8 cellular contexts compared by ENCODE assay signal in the genomic region with DNA sequence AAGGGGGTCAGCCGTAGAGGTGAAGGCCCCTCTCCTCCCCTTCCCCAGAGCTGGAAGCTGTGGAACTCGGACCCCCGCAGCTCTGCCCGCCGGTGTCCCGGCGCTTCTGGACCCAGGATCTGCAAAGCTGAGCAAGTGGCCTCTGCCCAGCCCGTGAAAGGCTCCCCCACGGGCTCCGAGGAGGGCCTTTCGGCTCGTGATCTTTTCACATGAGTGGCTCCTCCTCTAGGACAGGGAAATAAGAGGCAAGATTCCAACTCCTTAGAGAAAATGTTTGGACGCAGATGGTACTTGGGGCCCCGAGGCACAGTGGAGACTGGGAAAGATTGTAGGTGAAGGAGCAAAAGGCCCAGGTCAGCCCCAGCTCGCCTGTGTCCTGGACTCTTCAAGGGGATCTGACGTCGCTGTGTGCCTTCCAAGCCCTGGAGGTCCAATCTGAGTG. TPM values are rescaled to one million over a fixed set of nuclear protein-coding genes. Genes with fewer than 3 reads are reported as not detected.
DNase-seq lines count a peak whose midpoint lies in the region; ATAC-seq, FAIRE-seq and TF ChIP-seq lines count a peak whose summit lies in the region.

No MANE protein-coding gene starts in this region.

- H3K36me3 Mint-ChIP-seq in activated T-cell treated with anti-CD3 and anti-CD28 coated beads, Interleukin-2, amount 50 U/mL, for 4 hours (ENCODE audit: insufficient read depth), result no peaks in the 10 kb centered on the region

- H3K9ac ChIP-seq in endothelial cell of umbilical vein (replicated peaks; ENCODE audit: extremely low read depth, insufficient read depth, low read length), result peak overlapping the region; percentile 72

- no peaks in the 10 kb centered on the region for H3K9me3 ChIP-seq in endothelial cell of umbilical vein (replicated peaks; ENCODE audit: control insufficient read depth, insufficient read depth, low read length)
- no peaks in the 10 kb centered on the region for H3K9me3 ChIP-seq in mononuclear cell (ENCODE audit: low read depth, low read length)
- no peaks in the 10 kb centered on the region for H3K9me3 ChIP-seq in transverse colon

- H3K27me3 Mint-ChIP-seq in activated T-cell treated with anti-CD3 and anti-CD28 coated beads, Interleukin-2, amount 50 U/mL, for 4 hours (ENCODE audit: low read depth), result peaks cover 12% of the 10 kb centered on the region

- in situ Hi-C loops in transverse colon (cut with MboI; ENCODE audit: low pct_ligation_motif_present in 1 of 4, low pct_unique_long_range_greater_than_20kb in 1 of 4, low sequenced_read_pairs in 3 of 4), result no loop called here

- H3K4me1 ChIP-seq in endothelial cell of umbilical vein (ENCODE audit: control insufficient read depth, extremely low read depth, insufficient read depth, low read length), result peaks cover 12% of the 10 kb centered on the region
- H3K4me1 ChIP-seq in mononuclear cell (ENCODE audit: insufficient read depth, low read length), result peaks cover 40% of the 10 kb centered on the region
- H3K4me1 ChIP-seq in transverse colon, result peaks cover 0 to 24% (median 4%) of the 10 kb centered on the region in 4 donors

- CTCF ChIA-PET in endothelial cell of umbilical vein (lab: Charles Lee), result interaction anchor here (0.9 to 2.0 kb wide), 4 partner anchors 15 to 129 kb away, joined by 3 to 5 read pairs (median 3); no protein-coding TSS in a partner anchor

- ATAC-seq in activated T-cell treated with anti-CD3 and anti-CD28 coated beads, Interleukin-2, amount 50 U/mL, for 4 hours, result no peak

- intact Hi-C loops in endothelial cell of umbilical vein (cut with micrococcal nuclease), result no loop called here
- intact Hi-C loops in transverse colon (cut with DNase I; ENCODE audit: low total_unique reads), result no loop called here

- no peaks in the 10 kb centered on the region for H3K9me3 Mint-ChIP-seq in activated T-cell treated with anti-CD3 and anti-CD28 coated beads, Interleukin-2, amount 50 U/mL, for 4 hours

- POLR2A ChIA-PET in endothelial cell of umbilical vein (lab: Charles Lee), result no interaction called here

- H3K27me3 ChIP-seq in endothelial cell of umbilical vein (ENCODE audit: control insufficient read depth in 2 of 2, insufficient read depth in 2 of 2, low read length in 2 of 2) (no peaks in the 10 kb centered on the region), mononuclear cell (ENCODE audit: insufficient read depth, low read length) (no peaks in the 10 kb centered on the region), transverse colon (no peaks in the 10 kb centered on the region)

- no peaks in the 10 kb centered on the region for H3K79me2 ChIP-seq in endothelial cell of umbilical vein (ENCODE audit: control insufficient read depth, insufficient read depth, low read length)

- dilution Hi-C loops in endothelial cell of umbilical vein (cut with MboI; ENCODE audit: extremely low pct_ligation_motif_present, low sequenced_read_pairs), result no loop called here

- WGBS in transverse colon (ENCODE audit: low coverage in 1 of 2), 2 donors, result 67 to 76% methylated on average over 1 to 17 of the region's 17 CpGs

- TSS peak; percentile 70 for BruUV-seq in endothelial cell of umbilical vein (replicated peaks; lab: Mats Ljungman, UMichigan)

- H3K4me3 Mint-ChIP-seq in activated T-cell treated with anti-CD3 and anti-CD28 coated beads, Interleukin-2, amount 50 U/mL, for 4 hours, result peak overlapping the region; percentile 26

- peak overlapping the region; percentile 13 to 65 (median 40) for H3K4me3 ChIP-seq in endothelial cell of umbilical vein (replicated peaks in 1 of 3; ENCODE audit: insufficient read depth in 1 of 3, low read depth in 1 of 3, low read length in 3 of 3)
- peak overlapping the region; percentile 39 for H3K4me3 ChIP-seq in mononuclear cell (ENCODE audit: low read length)
- H3K4me3 ChIP-seq in transverse colon, result peak overlapping the region; percentile 16 to 53 (median 39)

- H3K27ac ChIP-seq in endothelial cell of umbilical vein (ENCODE audit: insufficient read depth, low read depth, low read length) (no peak overlapping the region), transverse colon (peak overlapping the region; percentile 79 to 91 (median 90))

- peak; percentile 12 for FAIRE-seq in endothelial cell of umbilical vein (lab: Jason Lieb, UNC)

- H3K4me1 Mint-ChIP-seq in activated T-cell treated with anti-CD3 and anti-CD28 coated beads, Interleukin-2, amount 50 U/mL, for 4 hours (ENCODE audit: low read depth), result peaks cover 11% of the 10 kb centered on the region

- TF ChIP-seq CTCF in endothelial cell of umbilical vein (IDR thresholded peaks at IDR 0.05; ENCODE audit: extremely low read depth in 1 of 2, insufficient read depth in 1 of 2, low read depth in 1 of 2, low read length in 2 of 2) (no peak), transverse colon (IDR thresholded peaks at IDR 0.05) (no peak)

- no peak for TF ChIP-seq EP300 in transverse colon (IDR thresholded peaks at IDR 0.05; ENCODE audit: low read depth)

- H2AFZ ChIP-seq in endothelial cell of umbilical vein (ENCODE audit: low read depth, low read length), result peak overlapping the region; percentile 98

- TF ChIP-seq POLR2A in endothelial cell of umbilical vein (IDR thresholded peaks at IDR 0.05; ENCODE audit: low read depth, low read length) (no peak), transverse colon (IDR thresholded peaks at IDR 0.05) (peak; percentile 25)

- no peaks in the 10 kb centered on the region for H3K9me1 ChIP-seq in endothelial cell of umbilical vein (replicated peaks; ENCODE audit: control insufficient read depth, extremely low read depth, insufficient read depth, low read length)

- no peaks in the 10 kb centered on the region for H3K36me3 ChIP-seq in endothelial cell of umbilical vein (ENCODE audit: control insufficient read depth in 2 of 2, extremely low read depth in 1 of 2, insufficient read depth in 2 of 2, low read length in 2 of 2)
- H3K36me3 ChIP-seq in transverse colon, result no peaks in the 10 kb centered on the region

- H3K4me2 ChIP-seq in endothelial cell of umbilical vein (ENCODE audit: insufficient read depth, low read length), result peak overlapping the region; percentile 77

- no peak for DNase-seq in activated T-cell treated with anti-CD3 and anti-CD28 coated beads, Interleukin-2, amount 50 U/mL, for 4 hours
- no peak for DNase-seq in activated T-cell treated with anti-CD3 and anti-CD28 coated beads, Interleukin-2, amount 50 U/mL, for 48 hours
- DNase-seq in endothelial cell of umbilical vein (ENCODE audit: low read depth, low spot score) (peak; percentile 19), transverse colon (no peak), cerebellar cortex (ENCODE audit: low spot score) (no peak), NCI-H82 (lab: John Stamatoyannopoulos, UW) (no peak), iPS-NIHi7 (ENCODE audit: extremely low spot score) (no peak)

- H4K20me1 ChIP-seq in endothelial cell of umbilical vein (replicated peaks; ENCODE audit: control insufficient read depth, extremely low read depth, insufficient read depth, low read length), result no peaks in the 10 kb centered on the region

TF ChIP-seq in endothelial cell of umbilical vein, 7 proteins besides CTCF, POLR2A, EP300 and RAD21:
- no peak for TF ChIP-seq FOS (IDR thresholded peaks at IDR 0.05; ENCODE audit: borderline replicate concordance, insufficient read depth, low read length)
- no peak for TF ChIP-seq POLR2AphosphoS5 (IDR thresholded peaks at IDR 0.05; ENCODE audit: insufficient read depth, low read depth, low read length)
TF ChIP-seq in endothelial cell of umbilical vein: peak in this region for 0.

RNA-seq across cellular contexts. Expression of a gene that starts 48.2 kb away (rescaled TPM):
- total RNA-seq in activated T-cell treated with anti-CD3 and anti-CD28 coated beads, Interleukin-2, amount 50 U/mL, for 4 hours, result 10 to 100 TPM; 86.5 to 89.9 (median 89.9) TPM
- total RNA-seq in endothelial cell of umbilical vein (59.0 and 60.1 TPM in 2 replicates), mononuclear cell (381 TPM), transverse colon (100 to 1,000 TPM in 1 of 4 donors, 10 to 100 TPM in 3; 41.9 to 101 (median 81.6) TPM)
- 20.5 and 23.9 TPM in 2 replicates for polyA plus RNA-seq in endothelial cell of umbilical vein
- polyA plus RNA-seq in endothelial cell of umbilical vein (2011; cell fraction: cytosol; rRNA removed), result 23.5 and 25.8 TPM in 2 replicates
- 36.0 and 45.6 TPM in 2 replicates for polyA plus RNA-seq in endothelial cell of umbilical vein (2011; cell fraction: nucleus; rRNA removed)
- 27.1 and 37.7 TPM in 2 replicates for polyA plus RNA-seq in endothelial cell of umbilical vein (2012)
- polyA minus RNA-seq in endothelial cell of umbilical vein, result 75.8 and 85.4 TPM in 2 replicates
- 28.5 TPM for polyA minus RNA-seq in endothelial cell of umbilical vein (2011; cell fraction: cytosol; rRNA and poly(A)+ RNA removed)
- polyA minus RNA-seq in endothelial cell of umbilical vein (2011; cell fraction: nucleus; rRNA and poly(A)+ RNA removed), result 88.0 and 128 TPM in 2 replicates
